ENCODE assay signal across 1 cellular context in genomic region chr7:15684036-15684815, GRCh38.
TF ChIP-seq lines count a peak whose summit lies in the region.

No MANE protein-coding gene starts in this region.

TF ChIP-seq in GM23338, 12 proteins besides CTCF, POLR2A, EP300 and RAD21 (continued from another document):
- TF ChIP-seq ZNF462 (CRISPR knock-in tag; IDR thresholded peaks at IDR 0.05), result no peak
- no peak for TF ChIP-seq POLR2AphosphoS5 (IDR thresholded peaks at IDR 0.05; ENCODE audit: low read depth)
- TF ChIP-seq, protein P1, sequence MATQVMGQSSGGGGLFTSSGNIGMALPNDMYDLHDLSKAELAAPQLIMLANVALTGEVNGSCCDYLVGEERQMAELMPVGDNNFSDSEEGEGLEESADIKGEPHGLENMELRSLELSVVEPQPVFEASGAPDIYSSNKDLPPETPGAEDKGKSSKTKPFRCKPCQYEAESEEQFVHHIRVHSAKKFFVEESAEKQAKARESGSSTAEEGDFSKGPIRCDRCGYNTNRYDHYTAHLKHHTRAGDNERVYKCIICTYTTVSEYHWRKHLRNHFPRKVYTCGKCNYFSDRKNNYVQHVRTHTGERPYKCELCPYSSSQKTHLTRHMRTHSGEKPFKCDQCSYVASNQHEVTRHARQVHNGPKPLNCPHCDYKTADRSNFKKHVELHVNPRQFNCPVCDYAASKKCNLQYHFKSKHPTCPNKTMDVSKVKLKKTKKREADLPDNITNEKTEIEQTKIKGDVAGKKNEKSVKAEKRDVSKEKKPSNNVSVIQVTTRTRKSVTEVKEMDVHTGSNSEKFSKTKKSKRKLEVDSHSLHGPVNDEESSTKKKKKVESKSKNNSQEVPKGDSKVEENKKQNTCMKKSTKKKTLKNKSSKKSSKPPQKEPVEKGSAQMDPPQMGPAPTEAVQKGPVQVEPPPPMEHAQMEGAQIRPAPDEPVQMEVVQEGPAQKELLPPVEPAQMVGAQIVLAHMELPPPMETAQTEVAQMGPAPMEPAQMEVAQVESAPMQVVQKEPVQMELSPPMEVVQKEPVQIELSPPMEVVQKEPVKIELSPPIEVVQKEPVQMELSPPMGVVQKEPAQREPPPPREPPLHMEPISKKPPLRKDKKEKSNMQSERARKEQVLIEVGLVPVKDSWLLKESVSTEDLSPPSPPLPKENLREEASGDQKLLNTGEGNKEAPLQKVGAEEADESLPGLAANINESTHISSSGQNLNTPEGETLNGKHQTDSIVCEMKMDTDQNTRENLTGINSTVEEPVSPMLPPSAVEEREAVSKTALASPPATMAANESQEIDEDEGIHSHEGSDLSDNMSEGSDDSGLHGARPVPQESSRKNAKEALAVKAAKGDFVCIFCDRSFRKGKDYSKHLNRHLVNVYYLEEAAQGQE (IDR thresholded peaks at IDR 0.05; ENCODE audit: unreplicated experiment), result no peak
- TF ChIP-seq NANOG (IDR thresholded peaks at IDR 0.05; ENCODE audit: borderline replicate concordance), result no peak
- TF ChIP-seq STAT1 (IDR thresholded peaks at IDR 0.05; ENCODE audit: unreplicated experiment), result no peak
- TF ChIP-seq JUNB (IDR thresholded peaks at IDR 0.05; ENCODE audit: unreplicated experiment), result no peak
- TF ChIP-seq ZNF114 (CRISPR knock-in tag; IDR thresholded peaks at IDR 0.05), result no peak
- TF ChIP-seq ZNF331 (CRISPR knock-in tag; IDR thresholded peaks at IDR 0.05; ENCODE audit: low read depth), result no peak
- TF ChIP-seq ETS1 (IDR thresholded peaks at IDR 0.05), result no peak
